ENCODE assay signal across 2 cellular contexts in the genomic region with DNA sequence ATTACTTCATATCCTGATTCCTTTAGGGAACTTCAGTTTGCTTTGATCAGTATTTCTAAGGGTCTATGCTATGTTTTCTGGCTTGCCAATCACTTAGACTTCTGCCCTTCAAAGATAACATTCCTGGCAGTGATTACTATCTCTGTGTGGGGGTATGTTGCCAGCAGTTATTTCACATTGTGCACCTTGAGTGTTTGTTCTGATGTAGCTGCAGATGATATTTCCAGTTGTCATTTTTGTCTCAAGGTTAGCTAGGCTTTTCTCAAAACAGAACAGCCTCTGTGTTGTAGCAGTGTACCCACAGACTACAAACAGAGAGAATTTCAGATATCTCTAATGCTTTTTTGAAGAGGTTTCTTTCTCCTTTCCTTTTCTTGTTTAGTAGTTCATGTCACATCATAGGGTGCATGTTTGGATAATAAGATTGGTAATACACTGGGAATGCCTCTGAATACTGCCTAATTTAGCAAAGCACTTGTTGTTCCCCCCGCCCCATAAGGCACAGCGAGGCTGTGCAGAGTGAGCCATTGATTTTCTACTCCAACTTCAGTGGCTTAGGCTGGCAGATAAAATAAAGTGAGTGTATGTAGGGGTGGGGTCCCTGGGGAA.
TF ChIP-seq lines count a peak whose summit lies in the region.

No MANE protein-coding gene starts in this region.

TF ChIP-seq in K562, 482 proteins besides CTCF, POLR2A, EP300 and RAD21:
- peak; percentile 32 for TF ChIP-seq TEAD4 (IDR thresholded peaks at IDR 0.05; ENCODE audit: low read length)
- no peak for TF ChIP-seq TEAD4 (CRISPR knock-in tag; IDR thresholded peaks at IDR 0.05; ENCODE audit: borderline replicate concordance)
- no peak for TF ChIP-seq EGR1 (conservative IDR thresholded peaks at IDR 0.05)

TF ChIP-seq in neural cell, 6 proteins besides CTCF, POLR2A, EP300 and RAD21:
- TF ChIP-seq EZH2 (IDR thresholded peaks at IDR 0.05; ENCODE audit: borderline replicate concordance, insufficient read depth, low read length, poor library complexity, severe bottlenecking) (no peak), REST (IDR thresholded peaks at IDR 0.05; ENCODE audit: borderline replicate concordance) (no peak), POLR2AphosphoS5 (IDR thresholded peaks at IDR 0.05) (no peak), TAF1 (IDR thresholded peaks at IDR 0.05; ENCODE audit: low read depth) (no peak), SMC3 (conservative IDR thresholded peaks at IDR 0.05; ENCODE audit: poor library complexity) (no peak), MXI1 (conservative IDR thresholded peaks at IDR 0.05; ENCODE audit: poor library complexity, severe bottlenecking) (no peak)
